In the genomic region with DNA sequence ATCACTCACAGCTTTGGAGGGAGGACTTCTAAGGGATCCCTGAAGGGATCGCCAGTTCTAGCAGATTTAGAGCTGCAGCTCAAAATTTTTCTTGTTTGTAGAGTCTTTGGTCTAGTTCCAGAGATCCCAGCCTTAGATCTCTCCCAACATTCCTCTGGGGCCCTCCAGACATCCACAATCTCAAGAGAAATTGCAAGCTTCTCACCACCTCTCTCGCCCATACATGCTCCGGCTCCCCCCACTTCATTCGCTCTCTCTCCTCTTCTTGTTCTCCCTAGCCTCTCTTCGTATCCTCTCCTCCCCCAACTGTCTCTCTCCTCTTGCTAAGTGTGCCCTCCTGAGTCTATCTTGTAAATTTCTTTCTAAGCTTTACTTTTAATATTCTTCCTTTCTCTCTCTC, we compare ENCODE assay signal across 1 cellular context.
TF ChIP-seq lines count a peak whose summit lies in the region.

No MANE protein-coding gene starts in this region.

TF ChIP-seq in K562, 482 proteins besides CTCF, POLR2A, EP300 and RAD21 (continued from another document):
- TF ChIP-seq ZNF407 (IDR thresholded peaks at IDR 0.05; ENCODE audit: low read depth) = peak; percentile 52; the same call in 1 of the 2 replicates
- TF ChIP-seq, protein P1, sequence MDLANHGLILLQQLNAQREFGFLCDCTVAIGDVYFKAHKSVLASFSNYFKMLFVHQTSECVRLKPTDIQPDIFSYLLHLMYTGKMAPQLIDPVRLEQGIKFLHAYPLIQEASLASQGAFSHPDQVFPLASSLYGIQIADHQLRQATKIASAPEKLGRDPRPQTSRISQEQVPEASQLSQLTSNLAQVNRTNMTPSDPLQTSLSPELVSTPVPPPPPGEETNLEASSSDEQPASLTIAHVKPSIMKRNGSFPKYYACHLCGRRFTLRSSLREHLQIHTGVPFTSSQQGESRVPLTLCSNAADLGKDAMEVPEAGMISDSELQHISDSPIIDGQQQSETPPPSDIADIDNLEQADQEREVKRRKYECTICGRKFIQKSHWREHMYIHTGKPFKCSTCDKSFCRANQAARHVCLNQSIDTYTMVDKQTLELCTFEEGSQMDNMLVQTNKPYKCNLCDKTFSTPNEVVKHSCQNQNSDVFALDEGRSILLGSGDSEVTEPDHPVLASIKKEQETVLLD (IDR thresholded peaks at IDR 0.05) = no peak
- no peak for TF ChIP-seq MAFF (IDR thresholded peaks at IDR 0.05; ENCODE audit: low read length)
- TF ChIP-seq, protein P2, sequence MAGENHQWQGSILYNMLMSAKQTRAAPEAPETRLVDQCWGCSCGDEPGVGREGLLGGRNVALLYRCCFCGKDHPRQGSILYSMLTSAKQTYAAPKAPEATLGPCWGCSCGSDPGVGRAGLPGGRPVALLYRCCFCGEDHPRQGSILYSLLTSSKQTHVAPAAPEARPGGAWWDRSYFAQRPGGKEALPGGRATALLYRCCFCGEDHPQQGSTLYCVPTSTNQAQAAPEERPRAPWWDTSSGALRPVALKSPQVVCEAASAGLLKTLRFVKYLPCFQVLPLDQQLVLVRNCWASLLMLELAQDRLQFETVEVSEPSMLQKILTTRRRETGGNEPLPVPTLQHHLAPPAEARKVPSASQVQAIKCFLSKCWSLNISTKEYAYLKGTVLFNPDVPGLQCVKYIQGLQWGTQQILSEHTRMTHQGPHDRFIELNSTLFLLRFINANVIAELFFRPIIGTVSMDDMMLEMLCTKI (IDR thresholded peaks at IDR 0.05; ENCODE audit: partially characterized antibody) = no peak
- no peak for TF ChIP-seq HINFP (tag; conservative IDR thresholded peaks at IDR 0.05; ENCODE audit: low read depth)
- no peak for TF ChIP-seq SRSF7 (optimal IDR thresholded peaks at IDR 0.05; ENCODE audit: low read depth, low read length)
- TF ChIP-seq, protein P3, sequence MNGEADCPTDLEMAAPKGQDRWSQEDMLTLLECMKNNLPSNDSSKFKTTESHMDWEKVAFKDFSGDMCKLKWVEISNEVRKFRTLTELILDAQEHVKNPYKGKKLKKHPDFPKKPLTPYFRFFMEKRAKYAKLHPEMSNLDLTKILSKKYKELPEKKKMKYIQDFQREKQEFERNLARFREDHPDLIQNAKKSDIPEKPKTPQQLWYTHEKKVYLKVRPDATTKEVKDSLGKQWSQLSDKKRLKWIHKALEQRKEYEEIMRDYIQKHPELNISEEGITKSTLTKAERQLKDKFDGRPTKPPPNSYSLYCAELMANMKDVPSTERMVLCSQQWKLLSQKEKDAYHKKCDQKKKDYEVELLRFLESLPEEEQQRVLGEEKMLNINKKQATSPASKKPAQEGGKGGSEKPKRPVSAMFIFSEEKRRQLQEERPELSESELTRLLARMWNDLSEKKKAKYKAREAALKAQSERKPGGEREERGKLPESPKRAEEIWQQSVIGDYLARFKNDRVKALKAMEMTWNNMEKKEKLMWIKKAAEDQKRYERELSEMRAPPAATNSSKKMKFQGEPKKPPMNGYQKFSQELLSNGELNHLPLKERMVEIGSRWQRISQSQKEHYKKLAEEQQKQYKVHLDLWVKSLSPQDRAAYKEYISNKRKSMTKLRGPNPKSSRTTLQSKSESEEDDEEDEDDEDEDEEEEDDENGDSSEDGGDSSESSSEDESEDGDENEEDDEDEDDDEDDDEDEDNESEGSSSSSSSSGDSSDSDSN (IDR thresholded peaks at IDR 0.05; ENCODE audit: borderline replicate concordance in 1 of 2, low read depth in 2 of 2, low read length in 2 of 2) = no peak
- no peak for TF ChIP-seq DNMT1 (IDR thresholded peaks at IDR 0.05)
- no peak for TF ChIP-seq HMGXB4 (CRISPR knock-in tag; IDR thresholded peaks at IDR 0.05)
- TF ChIP-seq VEZF1 (CRISPR knock-in tag; IDR thresholded peaks at IDR 0.05) = peak; percentile 60
- no peak for TF ChIP-seq PHB2 (IDR thresholded peaks at IDR 0.05; ENCODE audit: low read depth)
- no peak for TF ChIP-seq STAT5B (CRISPR knock-in tag; IDR thresholded peaks at IDR 0.05)
- no peak for TF ChIP-seq RNF2 (IDR thresholded peaks at IDR 0.05)
- TF ChIP-seq NR1H2 (CRISPR knock-in tag; IDR thresholded peaks at IDR 0.05) = no peak
- TF ChIP-seq, protein P4, sequence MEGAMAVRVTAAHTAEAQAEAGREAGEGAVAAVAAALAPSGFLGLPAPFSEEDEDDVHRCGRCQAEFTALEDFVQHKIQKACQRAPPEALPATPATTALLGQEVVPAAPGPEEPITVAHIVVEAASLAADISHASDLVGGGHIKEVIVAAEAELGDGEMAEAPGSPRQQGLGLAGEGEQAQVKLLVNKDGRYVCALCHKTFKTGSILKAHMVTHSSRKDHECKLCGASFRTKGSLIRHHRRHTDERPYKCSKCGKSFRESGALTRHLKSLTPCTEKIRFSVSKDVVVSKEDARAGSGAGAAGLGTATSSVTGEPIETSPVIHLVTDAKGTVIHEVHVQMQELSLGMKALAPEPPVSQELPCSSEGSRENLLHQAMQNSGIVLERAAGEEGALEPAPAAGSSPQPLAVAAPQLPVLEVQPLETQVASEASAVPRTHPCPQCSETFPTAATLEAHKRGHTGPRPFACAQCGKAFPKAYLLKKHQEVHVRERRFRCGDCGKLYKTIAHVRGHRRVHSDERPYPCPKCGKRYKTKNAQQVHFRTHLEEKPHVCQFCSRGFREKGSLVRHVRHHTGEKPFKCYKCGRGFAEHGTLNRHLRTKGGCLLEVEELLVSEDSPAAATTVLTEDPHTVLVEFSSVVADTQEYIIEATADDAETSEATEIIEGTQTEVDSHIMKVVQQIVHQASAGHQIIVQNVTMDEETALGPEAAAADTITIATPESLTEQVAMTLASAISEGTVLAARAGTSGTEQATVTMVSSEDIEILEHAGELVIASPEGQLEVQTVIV (CRISPR knock-in tag; IDR thresholded peaks at IDR 0.05; ENCODE audit: borderline replicate concordance) = no peak
- TF ChIP-seq NFIX (CRISPR knock-in tag; IDR thresholded peaks at IDR 0.05; ENCODE audit: low read depth) = no peak
- peak; percentile 73 for TF ChIP-seq CC2D1A (IDR thresholded peaks at IDR 0.05)
- peak; percentile 82 for TF ChIP-seq ZNF263 (CRISPR knock-in tag; IDR thresholded peaks at IDR 0.05; ENCODE audit: borderline replicate concordance)
- TF ChIP-seq SMARCE1 (IDR thresholded peaks at IDR 0.05) = 0 out of 2 replicates have a peak, but pooled peaks have one; percentile 59
